Comparison of ENCODE assay signal across 9 cellular contexts in the genomic region with DNA sequence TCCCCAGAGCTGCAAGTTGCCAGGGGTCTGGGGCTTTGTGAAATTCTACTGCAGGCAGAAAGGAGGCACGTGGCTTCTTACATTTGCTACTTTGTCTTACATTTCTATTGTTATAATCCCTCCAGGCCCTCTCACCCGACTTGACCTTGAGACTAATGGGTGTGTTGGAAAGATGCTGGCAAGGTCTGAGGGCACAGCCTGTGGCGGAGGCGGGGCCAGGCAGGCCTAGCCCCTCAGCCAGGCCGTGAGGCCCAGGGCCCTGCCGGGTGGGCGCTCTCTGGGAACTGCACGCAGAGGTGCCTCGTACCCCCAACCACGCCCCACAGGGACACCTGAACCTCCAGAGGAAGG.
DNase-seq lines count a peak whose midpoint lies in the region; ATAC-seq and TF ChIP-seq lines count a peak whose summit lies in the region.
"Had no signal": no experiment of that assay in that cellular context is flagged by ENCODE, and none has a peak within 500 bp of the region (broad histone marks: within the 10 kb centered on the region; RNA-seq: fewer than 3 reads in every experiment).

No MANE protein-coding gene starts in this region.

- H3K27ac Mint-ChIP-seq in Calu3 (ENCODE audit: unreplicated experiment) (peak overlapping the region; percentile 15), neural crest cell (ENCODE audit: unreplicated experiment) (peak overlapping the region; percentile 62)

- TF ChIP-seq CTCF in Calu3 (IDR thresholded peaks at IDR 0.05; ENCODE audit: unreplicated experiment) (no peak), choroid plexus epithelial cell (conservative IDR thresholded peaks at IDR 0.05; ENCODE audit: low read depth, low read length) (no peak), neural crest cell (conservative IDR thresholded peaks at IDR 0.05) (no peak)

- H3K9me3 Mint-ChIP-seq in Calu3 (ENCODE audit: low read depth, unreplicated experiment) (no peaks in the 10 kb centered on the region), neural crest cell (no peaks in the 10 kb centered on the region)
- H3K9me3 Mint-ChIP-seq: T-cell had no signal

- intact Hi-C loops in Calu3 (cut with micrococcal nuclease; ENCODE audit: unreplicated experiment), result no loop called here

- H3K27me3 Mint-ChIP-seq in Calu3 (ENCODE audit: unreplicated experiment), result no peaks in the 10 kb centered on the region
- H3K27me3 Mint-ChIP-seq in neural crest cell (ENCODE audit: low read depth), result peaks cover 2% of the 10 kb centered on the region

- H3K4me1 Mint-ChIP-seq in Calu3 (ENCODE audit: low read depth, unreplicated experiment), result peaks cover 11% of the 10 kb centered on the region
- peaks cover 12% of the 10 kb centered on the region for H3K4me1 Mint-ChIP-seq in neural crest cell

- CTCF ChIA-PET in Calu3 (lab: Charles Lee), result interaction anchor here (1.0 to 1.1 kb wide), 2 partner anchors 10 to 22 kb away, joined by 3 to 5 read pairs; no protein-coding TSS in a partner anchor

- H3K4me3 Mint-ChIP-seq in Calu3 (ENCODE audit: low read depth, unreplicated experiment) (peak overlapping the region; percentile 60), neural crest cell (no peak overlapping the region)

- peak overlapping the region; percentile 27 for H3K4me3 ChIP-seq in choroid plexus epithelial cell (ENCODE audit: low read depth, low read length)

- DNase-seq in Calu3 (no peak), choroid plexus epithelial cell (ENCODE audit: low read depth) (peak; percentile 10), neural crest cell (ENCODE audit: low read depth, low spot score) (no peak), NCI-H187 (lab: John Stamatoyannopoulos, UW) (no peak), NCI-H1436 (lab: John Stamatoyannopoulos, UW) (no peak), foreskin melanocyte (no peak)
- DNase-seq in activated effector memory CD4-positive, alpha-beta T cell treated with Interleukin-2 at 50 U/mL for 16 hours, result no peak

- H3K36me3 Mint-ChIP-seq in Calu3 (ENCODE audit: insufficient read depth, unreplicated experiment), result no peaks in the 10 kb centered on the region
- H3K36me3 Mint-ChIP-seq in neural crest cell (ENCODE audit: low read depth), result no peaks in the 10 kb centered on the region
- H3K36me3 Mint-ChIP-seq: T-cell had no signal

- BruUV-seq in Calu3 (replicated peaks; lab: Mats Ljungman, UMichigan), result no TSS peak

- ATAC-seq in HG03095 (IDR thresholded peaks at IDR 0.05; ENCODE audit: unreplicated experiment), result peak; percentile 25
